9 cellular contexts compared by ENCODE assay signal in the genomic region with DNA sequence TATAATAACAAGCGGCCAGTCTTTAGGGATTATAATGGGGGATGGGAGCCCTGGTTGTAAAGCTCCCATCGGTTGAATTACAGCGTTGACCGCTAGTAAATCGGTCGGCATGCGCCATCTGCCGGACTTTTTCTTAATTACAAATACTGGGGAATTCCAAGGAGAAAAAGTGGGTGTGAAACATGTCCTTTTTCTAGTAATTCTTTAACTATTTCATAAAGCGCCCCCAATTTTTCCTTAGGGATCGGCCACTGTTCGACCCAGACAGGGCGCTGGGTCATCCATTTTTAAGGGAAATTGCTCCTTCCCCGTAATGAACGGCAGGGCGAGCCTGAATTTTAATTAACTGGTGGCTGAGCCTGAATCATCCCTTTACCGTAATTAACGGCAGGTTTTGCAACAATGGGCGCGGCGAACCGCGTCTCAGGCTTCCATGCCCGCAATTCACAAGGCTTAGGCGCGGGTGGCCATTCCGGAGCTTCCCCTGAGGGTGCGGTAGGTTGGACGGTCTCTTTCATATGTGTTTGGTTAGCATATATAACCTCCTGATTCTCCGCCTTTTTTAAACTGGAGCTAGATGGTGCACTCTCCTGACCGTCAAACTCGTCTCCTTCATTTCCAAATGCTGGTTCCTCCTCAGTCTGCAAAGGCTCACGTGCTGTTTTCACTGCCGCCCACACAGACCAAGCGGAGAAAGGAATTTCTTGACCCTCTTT. TPM values are rescaled to one million over a fixed set of nuclear protein-coding genes. Genes with fewer than 3 reads are reported as not detected.
DNase-seq lines count a peak whose midpoint lies in the region; ATAC-seq and TF ChIP-seq lines count a peak whose summit lies in the region.
"Had no signal": no experiment of that assay in that cellular context is flagged by ENCODE, and none has a peak within 500 bp of the region (broad histone marks: within the 10 kb centered on the region; RNA-seq: fewer than 3 reads in every experiment).

No MANE protein-coding gene starts in this region.

- H3K27me3 Mint-ChIP-seq in activated T-helper 2 cell treated with anti-CD3 and anti-CD28 coated beads, Interferon-gamma antibody, Interleukin-2, Interleukin-4, amounts not matched to agents 10 μg/mL and 5 μg/mL and 100 μg/mL, durations not matched to agents 14 hours and 24 hours and 36 hours (ENCODE audit: low read depth), result peaks cover 55% of the 10 kb centered on the region

- peak; percentile 51 to 73 (median 70) for TF ChIP-seq CTCF in Peyer's patch (IDR thresholded peaks at IDR 0.05)
- TF ChIP-seq CTCF in foreskin fibroblast (IDR thresholded peaks at IDR 0.05; ENCODE audit: low read depth, low read length), result peak; percentile 48
- peak; percentile 73 for TF ChIP-seq CTCF in neural cell (IDR thresholded peaks at IDR 0.05; ENCODE audit: poor library complexity, severe bottlenecking)

- no peaks in the 10 kb centered on the region for H3K27me3 ChIP-seq in Peyer's patch
- no peaks in the 10 kb centered on the region for H3K27me3 ChIP-seq in neural cell (ENCODE audit: insufficient read depth, low read depth, low read length)

- TF ChIP-seq RAD21 in neural cell (conservative IDR thresholded peaks at IDR 0.05), result peak; percentile 76

- TF ChIP-seq POLR2A in Peyer's patch (IDR thresholded peaks at IDR 0.05), result no peak

- H3K9me2 ChIP-seq in neural cell (ENCODE audit: insufficient read depth, low read length), result no peaks in the 10 kb centered on the region

- H3K9me3 ChIP-seq in Peyer's patch, result peaks cover 0 to 7% (median 0%) of the 10 kb centered on the region in 4 donors
- no peaks in the 10 kb centered on the region for H3K9me3 ChIP-seq in neural cell (ENCODE audit: low read length)

- no peaks in the 10 kb centered on the region for H3K4me1 ChIP-seq in Peyer's patch

- intact Hi-C loops in activated T-helper 2 cell treated with anti-CD3 and anti-CD28 coated beads, Interferon-gamma antibody, Interleukin-2, Interleukin-4, amounts not matched to agents 10 μg/mL and 5 μg/mL and 100 μg/mL, durations not matched to agents 14 hours and 24 hours and 36 hours (cut with micrococcal nuclease), result loop anchor here (1.0 kb wide), 3 partner anchors 118 to 231 kb away; no protein-coding TSS in a partner anchor

- no peaks in the 10 kb centered on the region for H3F3A ChIP-seq in neural cell (ENCODE audit: insufficient read depth, low read length, poor library complexity, severe bottlenecking)

- peaks cover 14% of the 10 kb centered on the region for H3K9me3 Mint-ChIP-seq in activated T-helper 2 cell treated with anti-CD3 and anti-CD28 coated beads, Interferon-gamma antibody, Interleukin-2, Interleukin-4, amounts not matched to agents 10 μg/mL and 5 μg/mL and 100 μg/mL, durations not matched to agents 14 hours and 24 hours and 36 hours

- no peaks in the 10 kb centered on the region for H3K4me1 Mint-ChIP-seq in activated T-helper 2 cell treated with anti-CD3 and anti-CD28 coated beads, Interferon-gamma antibody, Interleukin-2, Interleukin-4, amounts not matched to agents 10 μg/mL and 5 μg/mL and 100 μg/mL, durations not matched to agents 14 hours and 24 hours and 36 hours (ENCODE audit: low read depth)

- no peak overlapping the region for H3K27ac ChIP-seq in Peyer's patch
- no peak overlapping the region for H3K27ac ChIP-seq in neural cell (ENCODE audit: low read length)

- no peak overlapping the region for H3K4me3 Mint-ChIP-seq in activated T-helper 2 cell treated with anti-CD3 and anti-CD28 coated beads, Interferon-gamma antibody, Interleukin-2, Interleukin-4, amounts not matched to agents 10 μg/mL and 5 μg/mL and 100 μg/mL, durations not matched to agents 14 hours and 24 hours and 36 hours (ENCODE audit: low read depth)

- H3K36me3 ChIP-seq in Peyer's patch (no peaks in the 10 kb centered on the region), neural cell (ENCODE audit: insufficient read depth, low read length) (no peaks in the 10 kb centered on the region)

- no peaks in the 10 kb centered on the region for H4K20me1 ChIP-seq in neural cell (ENCODE audit: insufficient read depth)

- DNase-seq in COR-L47 (lab: John Stamatoyannopoulos, UW) (peak; percentile 83), KG1 (lab: John Stamatoyannopoulos, UW) (peak; percentile 72), Peyer's patch (peak in 2 of 3 donors; percentile 72 to 85), foreskin fibroblast (peak; percentile 70 to 89), stromal cell of bone marrow (ENCODE audit: low read depth) (peak; percentile 53)
- peak; percentile 35 for DNase-seq in activated T-helper 2 cell treated with anti-CD3 and anti-CD28 coated beads, Interferon-gamma antibody, Interleukin-2, Interleukin-4, amounts not matched to agents 10 μg/mL and 5 μg/mL and 100 μg/mL, durations not matched to agents 14 hours and 24 hours and 36 hours (ENCODE audit: low spot score)

- no peak overlapping the region for H2AFZ ChIP-seq in neural cell (ENCODE audit: low read depth, low read length)

- no peaks in the 10 kb centered on the region for H3K79me2 ChIP-seq in neural cell (replicated peaks; ENCODE audit: insufficient read depth, low read length)

- ATAC-seq in HG02840 (IDR thresholded peaks at IDR 0.05; ENCODE audit: low FRiP score, unreplicated experiment), result no peak

- H3K9ac ChIP-seq in neural cell (ENCODE audit: low read length), result no peak overlapping the region

- TF ChIP-seq EP300 in neural cell (conservative IDR thresholded peaks at IDR 0.05; ENCODE audit: poor library complexity, severe bottlenecking), result no peak

- H3K27ac Mint-ChIP-seq in activated T-helper 2 cell treated with anti-CD3 and anti-CD28 coated beads, Interferon-gamma antibody, Interleukin-2, Interleukin-4, amounts not matched to agents 10 μg/mL and 5 μg/mL and 100 μg/mL, durations not matched to agents 14 hours and 24 hours and 36 hours, result no peak overlapping the region

- peak overlapping the region in 2 of 4 donors; percentile 11 to 23 for H3K4me3 ChIP-seq in Peyer's patch
- H3K4me3 ChIP-seq in foreskin fibroblast (ENCODE audit: low read depth in 1 of 2, low read length in 2 of 2), result peak overlapping the region; percentile 26 to 46
- peak overlapping the region; percentile 30 for H3K4me3 ChIP-seq in neural cell (ENCODE audit: low read length)

- H3K4me2 ChIP-seq in neural cell (ENCODE audit: low read length), result no peak overlapping the region

- no peaks in the 10 kb centered on the region for H3K36me3 Mint-ChIP-seq in activated T-helper 2 cell treated with anti-CD3 and anti-CD28 coated beads, Interferon-gamma antibody, Interleukin-2, Interleukin-4, amounts not matched to agents 10 μg/mL and 5 μg/mL and 100 μg/mL, durations not matched to agents 14 hours and 24 hours and 36 hours (ENCODE audit: low read depth)

TF ChIP-seq in neural cell, 6 proteins besides CTCF, POLR2A, EP300 and RAD21:
- TF ChIP-seq TAF1 (IDR thresholded peaks at IDR 0.05; ENCODE audit: low read depth), result no peak
- TF ChIP-seq SMC3 (conservative IDR thresholded peaks at IDR 0.05; ENCODE audit: poor library complexity), result peak; percentile 77

RNA-seq across cellular contexts. Expression of a gene that starts 30.2 kb away (rescaled TPM):
- 10 to 100 TPM in 3 of 4 donors, 1 to 10 TPM in 1; 7.7 to 22.3 (median 14.9) TPM for total RNA-seq in Peyer's patch
- 3.8 and 4.5 TPM in 2 replicates for total RNA-seq in activated T-helper 2 cell treated with anti-CD3 and anti-CD28 coated beads, Interferon-gamma antibody, Interleukin-2, Interleukin-4, amounts not matched to agents 10 μg/mL and 5 μg/mL and 100 μg/mL, durations not matched to agents 14 hours and 24 hours and 36 hours
- 50.6 and 65.1 TPM in 2 replicates for polyA plus RNA-seq in neural cell
- 57.8 and 70.4 TPM in 2 replicates for polyA minus RNA-seq in neural cell

RNA-seq across cellular contexts. Expression of a gene that starts 36.8 kb away (rescaled TPM):
- not detected for total RNA-seq in Peyer's patch
- total RNA-seq in activated T-helper 2 cell treated with anti-CD3 and anti-CD28 coated beads, Interferon-gamma antibody, Interleukin-2, Interleukin-4, amounts not matched to agents 10 μg/mL and 5 μg/mL and 100 μg/mL, durations not matched to agents 14 hours and 24 hours and 36 hours, result not detected in 2 replicates
- not detected in 2 replicates for polyA plus RNA-seq in neural cell
- not detected in 2 replicates for polyA minus RNA-seq in neural cell
- total RNA-seq: activated CD8-positive, alpha-beta memory T cell treated with anti-CD3 and anti-CD28 coated beads for 36 hours had no signal

RNA-seq across cellular contexts. Expression of a gene that starts 52.5 kb away (rescaled TPM):
- total RNA-seq in Peyer's patch, result 10 to 100 TPM in 1 of 4 donors, 1 to 10 TPM in 3; 1.6 to 31.4 (median 5.2) TPM
- total RNA-seq in activated T-helper 2 cell treated with anti-CD3 and anti-CD28 coated beads, Interferon-gamma antibody, Interleukin-2, Interleukin-4, amounts not matched to agents 10 μg/mL and 5 μg/mL and 100 μg/mL, durations not matched to agents 14 hours and 24 hours and 36 hours, result not detected in 2 replicates
- polyA plus RNA-seq in neural cell, result not detected in 2 replicates
- polyA minus RNA-seq in neural cell, result not detected in 2 replicates
- total RNA-seq: activated CD8-positive, alpha-beta memory T cell treated with anti-CD3 and anti-CD28 coated beads for 36 hours had no signal
